15 cellular contexts compared by ENCODE assay signal in genomic region chr2:239379641-239380170, GRCh38. TPM values are rescaled to one million over a fixed set of nuclear protein-coding genes. Genes with fewer than 3 reads are reported as not detected.
DNase-seq lines count a peak whose midpoint lies in the region; ATAC-seq and TF ChIP-seq lines count a peak whose summit lies in the region.
"Had no signal": no experiment of that assay in that cellular context is flagged by ENCODE, and none has a peak within 500 bp of the region (broad histone marks: within the 10 kb centered on the region; RNA-seq: fewer than 3 reads in every experiment).

No MANE protein-coding gene starts in this region.

- H3K27me3 Mint-ChIP-seq in CD4-positive, CD25-positive, alpha-beta regulatory T cell = no peaks in the 10 kb centered on the region
- no peaks in the 10 kb centered on the region for H3K27me3 Mint-ChIP-seq in chondrocyte (ENCODE audit: low read depth)
- H3K27me3 Mint-ChIP-seq in naive thymus-derived CD8-positive, alpha-beta T cell = no peaks in the 10 kb centered on the region

- H3K36me3 Mint-ChIP-seq in CD4-positive, CD25-positive, alpha-beta regulatory T cell = peaks cover 4% of the 10 kb centered on the region
- H3K36me3 Mint-ChIP-seq in chondrocyte (ENCODE audit: low read depth) = no peaks in the 10 kb centered on the region
- no peaks in the 10 kb centered on the region for H3K36me3 Mint-ChIP-seq in naive thymus-derived CD8-positive, alpha-beta T cell

- H3K27ac Mint-ChIP-seq in CD4-positive, CD25-positive, alpha-beta regulatory T cell = peak overlapping the region in 2 of 3 donors; percentile 75 to 77
- no peak overlapping the region for H3K27ac Mint-ChIP-seq in chondrocyte (ENCODE audit: unreplicated experiment)
- H3K27ac Mint-ChIP-seq in naive thymus-derived CD8-positive, alpha-beta T cell = peak overlapping the region in 8 of 10 donors; percentile 14 to 98 (median 74)

- peak in 1 of 3 donors; percentile 1 for DNase-seq in CD4-positive, CD25-positive, alpha-beta regulatory T cell
- DNase-seq in H7 (peak; percentile 89), chondrocyte (ENCODE audit: low spot score) (peak; percentile 82), SJCRH30 (no peak), 8988T (no peak), COR-L47 (lab: John Stamatoyannopoulos, UW) (no peak)
- no peak for DNase-seq in naive thymus-derived CD8-positive, alpha-beta T cell
- DNase-seq: gastrocnemius medialis, KG1, NCI-H146, small intestine, T-helper 9 cell had no signal

- H3K27ac ChIP-seq in CD4-positive, CD25-positive, alpha-beta regulatory T cell (ENCODE audit: insufficient read depth, low read length, poor library complexity, severe bottlenecking) = no peak overlapping the region
- no peak overlapping the region for H3K27ac ChIP-seq in SJCRH30
- H3K27ac ChIP-seq: gastrocnemius medialis, thoracic aorta had no signal

- no peak overlapping the region for H3K4me3 Mint-ChIP-seq in CD4-positive, CD25-positive, alpha-beta regulatory T cell
- no peak overlapping the region for H3K4me3 Mint-ChIP-seq in chondrocyte (ENCODE audit: unreplicated experiment)
- H3K4me3 Mint-ChIP-seq in naive thymus-derived CD8-positive, alpha-beta T cell = peak overlapping the region in 6 of 10 donors; percentile 22 to 45 (median 24)

- H3K4me1 Mint-ChIP-seq in CD4-positive, CD25-positive, alpha-beta regulatory T cell = peaks cover 8 to 35% (median 16%) of the 10 kb centered on the region in 4 donors
- H3K4me1 Mint-ChIP-seq in chondrocyte (ENCODE audit: low read depth) = no peaks in the 10 kb centered on the region
- H3K4me1 Mint-ChIP-seq in naive thymus-derived CD8-positive, alpha-beta T cell = peaks cover 20 to 38% (median 33%) of the 10 kb centered on the region in 4 donors

- no peaks in the 10 kb centered on the region for H3K27me3 ChIP-seq in CD4-positive, CD25-positive, alpha-beta regulatory T cell (ENCODE audit: control insufficient read depth, insufficient read depth, low read length)
- H3K27me3 ChIP-seq in H7 (ENCODE audit: control insufficient read depth, insufficient read depth, low read length) (no peaks in the 10 kb centered on the region), SJCRH30 (no peaks in the 10 kb centered on the region)
- H3K27me3 ChIP-seq: gastrocnemius medialis had no signal

- no peak overlapping the region for H3K4me3 ChIP-seq in CD4-positive, CD25-positive, alpha-beta regulatory T cell (ENCODE audit: low read depth, low read length)
- H3K4me3 ChIP-seq in H7 (ENCODE audit: insufficient read depth, low read depth, low read length) (no peak overlapping the region), SJCRH30 (no peak overlapping the region)
- H3K4me3 ChIP-seq: gastrocnemius medialis, thoracic aorta had no signal

- POLR2A ChIA-PET in naive thymus-derived CD8-positive, alpha-beta T cell (lab: Charles Lee) = interaction anchor here (1.0 to 2.3 kb wide), 3 partner anchors 10 to 127 kb away, joined by 3 to 12 read pairs (median 6); partner anchors contain the start of gene HDAC4

- H3K36me3 ChIP-seq in CD4-positive, CD25-positive, alpha-beta regulatory T cell (ENCODE audit: control insufficient read depth, insufficient read depth, low read length) = no peaks in the 10 kb centered on the region
- H3K36me3 ChIP-seq in H7 (replicated peaks; ENCODE audit: control insufficient read depth, insufficient read depth, low read length) (no peaks in the 10 kb centered on the region; the same call in 1 of the 2 replicates), SJCRH30 (no peaks in the 10 kb centered on the region; the same call in none of the 2 replicates)
- H3K36me3 ChIP-seq: gastrocnemius medialis, thoracic aorta had no signal

- H3K4me1 ChIP-seq in CD4-positive, CD25-positive, alpha-beta regulatory T cell (ENCODE audit: control insufficient read depth, insufficient read depth, low read length, poor library complexity, severe bottlenecking) = peaks cover 20% of the 10 kb centered on the region
- no peaks in the 10 kb centered on the region for H3K4me1 ChIP-seq in SJCRH30
- H3K4me1 ChIP-seq: gastrocnemius medialis had no signal

- no peak for TF ChIP-seq CTCF in chondrocyte (IDR thresholded peaks at IDR 0.05)

- no peak for ATAC-seq in CD4-positive, CD25-positive, alpha-beta regulatory T cell (ENCODE audit: low read depth in 2 of 2)
- no peak for ATAC-seq in naive thymus-derived CD8-positive, alpha-beta T cell
- ATAC-seq: gastrocnemius medialis, left cardiac atrium, Panc1 had no signal

- H3K9me3 Mint-ChIP-seq in CD4-positive, CD25-positive, alpha-beta regulatory T cell = no peaks in the 10 kb centered on the region
- H3K9me3 Mint-ChIP-seq in chondrocyte (ENCODE audit: low read depth) = no peaks in the 10 kb centered on the region
- no peaks in the 10 kb centered on the region for H3K9me3 Mint-ChIP-seq in naive thymus-derived CD8-positive, alpha-beta T cell

- H3K9me3 ChIP-seq in CD4-positive, CD25-positive, alpha-beta regulatory T cell (ENCODE audit: control insufficient read depth in 2 of 2, low read length in 2 of 2) = no peaks in the 10 kb centered on the region
- no peaks in the 10 kb centered on the region for H3K9me3 ChIP-seq in SJCRH30 (replicated peaks)
- H3K9me3 ChIP-seq: gastrocnemius medialis, thoracic aorta had no signal

RNA-seq across cellular contexts. Expression of gene HDAC4, which starts 21.1 kb away (rescaled TPM):
- total RNA-seq in CD4-positive, CD25-positive, alpha-beta regulatory T cell = 118 TPM
- 1 to 10 TPM; 6.5 to 9.0 (median 7.9) TPM for polyA plus RNA-seq in CD4-positive, CD25-positive, alpha-beta regulatory T cell
- 18.1 and 28.5 TPM in 2 replicates for total RNA-seq in H7 (2014; rRNA removed; shearing (Covaris generic))
- total RNA-seq in chondrocyte = 16.4 to 27.0 TPM (median 22.3 TPM) in 3 replicates
- 10 to 100 TPM; 31.7 to 37.3 TPM for total RNA-seq in naive thymus-derived CD8-positive, alpha-beta T cell
- 10 to 100 TPM in 1 of 3 donors, 1 to 10 TPM in 2; 2.8 to 10.1 (median 8.0) TPM for polyA plus RNA-seq in naive thymus-derived CD8-positive, alpha-beta T cell
- total RNA-seq in SJCRH30 (2014; rRNA removed; shearing (Covaris generic)) = 8.9 and 11.3 TPM in 2 replicates

Comparison
In these comparisons a context has a peak if more than half of its experiments do, and no peak if none do; other contexts are left out.
1. DNase-seq: peak in H7 (single experiment) and chondrocyte (single experiment); none in naive thymus-derived CD8-positive, alpha-beta T cell (0 of 10), SJCRH30 (0 of 2), 8988T (single experiment) and COR-L47 (single experiment).
2. H3K4me3 Mint-ChIP-seq: peak in naive thymus-derived CD8-positive, alpha-beta T cell (6 of 10); none in CD4-positive, CD25-positive, alpha-beta regulatory T cell (0 of 4) and chondrocyte (single experiment).